In genomic region chr2:240451108-240451611, GRCh38 we compare ENCODE assay signal across 11 cellular contexts. TPM values are rescaled to one million over a fixed set of nuclear protein-coding genes. Genes with fewer than 3 reads are reported as not detected.
DNase-seq lines count a peak whose midpoint lies in the region; ATAC-seq and TF ChIP-seq lines count a peak whose summit lies in the region.
"Had no signal": no experiment of that assay in that cellular context is flagged by ENCODE, and none has a peak within 500 bp of the region (broad histone marks: within the 10 kb centered on the region; RNA-seq: fewer than 3 reads in every experiment).

No MANE protein-coding gene starts in this region.

- no peak overlapping the region for H2AFZ ChIP-seq in mammary epithelial cell (ENCODE audit: low read depth, low read length)
- H2AFZ ChIP-seq in neural progenitor cell (replicated peaks): no peak overlapping the region
- no peak overlapping the region for H2AFZ ChIP-seq in PC-9

- no peak overlapping the region for H3K4me3 Mint-ChIP-seq in MCF 10A (ENCODE audit: unreplicated experiment)
- peak overlapping the region; percentile 50 for H3K4me3 Mint-ChIP-seq in neural progenitor cell

- H3K27me3 ChIP-seq in mammary epithelial cell (ENCODE audit: insufficient read depth, low read length) (no peaks in the 10 kb centered on the region), heart left ventricle (peaks cover 0 to 42% (median 3%) of the 10 kb centered on the region in 9 donors), neural progenitor cell (peaks cover 32% of the 10 kb centered on the region), PC-9 (ENCODE audit: insufficient read depth, low read depth) (no peaks in the 10 kb centered on the region)

- ATAC-seq in heart left ventricle: peak; percentile 27 to 62 (median 30)
- ATAC-seq in GM18909 (IDR thresholded peaks at IDR 0.05; ENCODE audit: poor library complexity, unreplicated experiment): no peak
- no peak for ATAC-seq in HG03432 (IDR thresholded peaks at IDR 0.05; ENCODE audit: unreplicated experiment)

- POLR2A ChIA-PET in MCF 10A (lab: Yijun Ruan, JAX) (no interaction called here), PC-9 (lab: Charles Lee; ENCODE audit: unreplicated experiment) (no interaction called here)

- H3K9me2 ChIP-seq in PC-9 (ENCODE audit: insufficient read depth): no peaks in the 10 kb centered on the region

- in situ Hi-C loops in mammary epithelial cell (cut with MboI; ENCODE audit: low sequenced_read_pairs in 2 of 2): no loop called here

- BruUV-seq in mammary epithelial cell (replicated peaks; lab: Mats Ljungman, UMichigan) (no TSS peak), MCF 10A (replicated peaks; lab: Mats Ljungman, UMichigan) (no TSS peak), PC-9 (replicated peaks; lab: Mats Ljungman, UMichigan) (no TSS peak)

- CTCF ChIA-PET in mammary epithelial cell (lab: Charles Lee; ENCODE audit: low non-redundant PET): no interaction called here
- CTCF ChIA-PET in MCF 10A (lab: Yijun Ruan, JAX): interaction anchor here (0.7 kb wide), 1 partner anchor 233 kb away, joined by 3 read pairs; no protein-coding TSS in a partner anchor
- CTCF ChIA-PET in PC-9 (lab: Charles Lee): interaction anchor here (0.6 kb wide), 1 partner anchor 422 kb away, joined by 3 read pairs; no protein-coding TSS in a partner anchor

- no peak for TF ChIP-seq POLR2A in heart left ventricle (IDR thresholded peaks at IDR 0.05)

- intact Hi-C loops in mammary epithelial cell (cut with micrococcal nuclease): loop anchor here (5.0 kb wide), 1 partner anchor 116 kb away; the partner anchor contains the start of gene RNPEPL1
- intact Hi-C loops in MCF 10A (cut with micrococcal nuclease): no loop called here
- intact Hi-C loops in heart left ventricle (cut with DNase I): no loop called here
- intact Hi-C loops in PC-9 (cut with micrococcal nuclease; ENCODE audit: unreplicated experiment): loop anchor here (10.0 kb wide), 1 partner anchor 386 kb away; no protein-coding TSS in a partner anchor

- peaks cover 28% of the 10 kb centered on the region for H3F3A ChIP-seq in neural progenitor cell (ENCODE audit: low read depth)
- H3F3A ChIP-seq in PC-9 (ENCODE audit: insufficient read depth, low read depth): peaks cover 39% of the 10 kb centered on the region; the same call in 1 of the 2 replicates

- no peak overlapping the region for H3K27ac Mint-ChIP-seq in MCF 10A (ENCODE audit: low read depth, unreplicated experiment)
- H3K27ac Mint-ChIP-seq in neural progenitor cell: no peak overlapping the region

- dilution Hi-C loops in mammary epithelial cell (cut with HindIII; ENCODE audit: low sequenced_read_pairs): loop anchor here (5.0 kb wide), 1 partner anchor 66 kb away; no protein-coding TSS in a partner anchor

- H3K4me2 ChIP-seq in mammary epithelial cell (ENCODE audit: insufficient read depth, low read depth, low read length): peak overlapping the region; percentile 69
- H3K4me2 ChIP-seq in neural progenitor cell: peak overlapping the region; percentile 79
- H3K4me2 ChIP-seq in PC-9: no peak overlapping the region

- H3K9me3 Mint-ChIP-seq in MCF 10A (ENCODE audit: unreplicated experiment) (no peaks in the 10 kb centered on the region), neural progenitor cell (no peaks in the 10 kb centered on the region)

- TF ChIP-seq CTCF in mammary epithelial cell (conservative IDR thresholded peaks at IDR 0.05 in 1 of 2, IDR thresholded peaks at IDR 0.05 in 1 of 2; ENCODE audit: extremely low read depth in 1 of 2, insufficient read depth in 1 of 2, low read depth in 1 of 2, low read length in 2 of 2) (no peak), MCF 10A (IDR thresholded peaks at IDR 0.05; ENCODE audit: unreplicated experiment) (no peak), heart left ventricle (IDR thresholded peaks at IDR 0.05) (no peak), neural progenitor cell (IDR thresholded peaks at IDR 0.05) (no peak), PC-9 (conservative IDR thresholded peaks at IDR 0.05) (no peak)

- DNase-seq in mammary epithelial cell (no peak), MCF 10A (ENCODE audit: unreplicated experiment) (no peak), heart left ventricle (peak in 3 of 5 donors; percentile 44 to 56 (median 49)), neural progenitor cell (ENCODE audit: low spot score) (no peak), PC-9 (no peak), dedifferentiated amniotic fluid mesenchymal stem cell (ENCODE audit: extremely low spot score) (no peak)
- DNase-seq: activated CD4-positive, alpha-beta T cell treated with anti-CD3 and anti-CD28 coated beads for 1 hour; activated T-cell treated with anti-CD3 and anti-CD28 coated beads, Interleukin-2, amount 50 U/mL, for 48 hours; NCI-H446 treated with DMSO at 0.1 percent for 48 hours had no signal

- peaks cover 11% of the 10 kb centered on the region for H3K36me3 Mint-ChIP-seq in MCF 10A (ENCODE audit: insufficient read depth, unreplicated experiment)
- H3K36me3 Mint-ChIP-seq in neural progenitor cell: no peaks in the 10 kb centered on the region

- H4K20me1 ChIP-seq in mammary epithelial cell (ENCODE audit: insufficient read depth, low read length) (peaks cover 11% of the 10 kb centered on the region), neural progenitor cell (ENCODE audit: low read depth) (peaks cover 89% of the 10 kb centered on the region), PC-9 (ENCODE audit: insufficient read depth) (peaks cover 28% of the 10 kb centered on the region)

- H3K27me3 Mint-ChIP-seq in MCF 10A (ENCODE audit: insufficient read depth, unreplicated experiment) (no peaks in the 10 kb centered on the region), neural progenitor cell (ENCODE audit: insufficient read depth, low read depth) (peaks cover 7% of the 10 kb centered on the region)

- H3K36me3 ChIP-seq in mammary epithelial cell (ENCODE audit: insufficient read depth, low read length) (peaks cover under 1% of the 10 kb centered on the region), heart left ventricle (no peaks in the 10 kb centered on the region), neural progenitor cell (no peaks in the 10 kb centered on the region), PC-9 (ENCODE audit: low read depth) (no peaks in the 10 kb centered on the region)

- H3K4me3 ChIP-seq in mammary epithelial cell (replicated peaks in 1 of 3; ENCODE audit: insufficient read depth in 1 of 3, low read depth in 2 of 3, low read length in 3 of 3) (no peak overlapping the region), heart left ventricle (no peak overlapping the region), neural progenitor cell (no peak overlapping the region), PC-9 (no peak overlapping the region)

- no peaks in the 10 kb centered on the region for H3K9me3 ChIP-seq in mammary epithelial cell (replicated peaks; ENCODE audit: insufficient read depth, low read length)
- no peaks in the 10 kb centered on the region for H3K9me3 ChIP-seq in heart left ventricle
- H3K9me3 ChIP-seq in neural progenitor cell (ENCODE audit: low read depth): no peaks in the 10 kb centered on the region
- H3K9me3 ChIP-seq in PC-9 (ENCODE audit: insufficient read depth, low read depth): no peaks in the 10 kb centered on the region

- H3K4me1 ChIP-seq in mammary epithelial cell (ENCODE audit: insufficient read depth, low read length) (peaks cover 64% of the 10 kb centered on the region), heart left ventricle (peaks cover 0 to 86% (median 32%) of the 10 kb centered on the region in 12 donors), neural progenitor cell (peaks cover 50% of the 10 kb centered on the region), PC-9 (replicated peaks; ENCODE audit: insufficient read depth) (peaks cover 29% of the 10 kb centered on the region)

- no peak overlapping the region for H3K9ac ChIP-seq in mammary epithelial cell (ENCODE audit: insufficient read depth, low read length)
- H3K9ac ChIP-seq in neural progenitor cell: no peak overlapping the region

- H3K27ac ChIP-seq in mammary epithelial cell (ENCODE audit: insufficient read depth, low read depth, low read length): no peak overlapping the region
- H3K27ac ChIP-seq in heart left ventricle: peak overlapping the region in 1 of 12 donors; percentile 15
- no peak overlapping the region for H3K27ac ChIP-seq in neural progenitor cell
- H3K27ac ChIP-seq in PC-9: no peak overlapping the region

- 70% methylated on average over 3 of the region's 13 CpGs for WGBS in mammary epithelial cell (ENCODE audit: low coverage, missing lambda C conversion rate)
- WGBS in heart left ventricle, 4 donors: 71 to 77% (median 76%) methylated on average over 9 to 13 of the region's 13 CpGs

- H3K4me1 Mint-ChIP-seq in MCF 10A (ENCODE audit: insufficient read depth, unreplicated experiment): peaks cover 14% of the 10 kb centered on the region
- peaks cover 40% of the 10 kb centered on the region for H3K4me1 Mint-ChIP-seq in neural progenitor cell

- peaks cover 93% of the 10 kb centered on the region for H3K79me2 ChIP-seq in mammary epithelial cell (ENCODE audit: insufficient read depth, low read length)
- H3K79me2 ChIP-seq in neural progenitor cell (ENCODE audit: low read depth): peaks cover 15% of the 10 kb centered on the region
- peaks cover 17% of the 10 kb centered on the region for H3K79me2 ChIP-seq in PC-9 (ENCODE audit: low read depth)

RNA-seq across cellular contexts. Expression of gene GPC1, which starts 15.7 kb away (rescaled TPM):
- total RNA-seq in mammary epithelial cell (100 to 1,000 TPM; 238 to 266 TPM), MCF 10A (2022) (36.9 and 38.9 TPM in 2 replicates), heart left ventricle (100 to 1,000 TPM; 131 to 316 (median 193) TPM), neural progenitor cell (ENCODE audit: low replicate concordance) (14.2 and 65.0 TPM in 2 replicates), PC-9 (2021) (302 and 319 TPM in 2 replicates)
- polyA plus RNA-seq in mammary epithelial cell (178 TPM), heart left ventricle (100 to 1,000 TPM; 134 to 209 TPM)
- 84.2 TPM for polyA minus RNA-seq in mammary epithelial cell

Comparison
In these comparisons a context has a peak if more than half of its experiments do, and no peak if none do; other contexts are left out.
1. intact Hi-C loops: an anchor here in mammary epithelial cell (5.0 kb wide) and PC-9 (10.0 kb wide); none called in MCF 10A and heart left ventricle.
2. DNase-seq: peak in heart left ventricle (3 of 5); none in mammary epithelial cell (single experiment), MCF 10A (single experiment), neural progenitor cell (single experiment), PC-9 (0 of 2) and dedifferentiated amniotic fluid mesenchymal stem cell (single experiment).
3. ATAC-seq: peak in heart left ventricle (4 of 4); none in GM18909 (single experiment) and HG03432 (single experiment).